1 cellular context compared by ENCODE assay signal in genomic region chr2:176001903-176002683, GRCh38.
TF ChIP-seq lines count a peak whose summit lies in the region.

LNPK (minus strand) TSS chr2:176002267; CDS start chr2:175995584, 6,683 bp downstream.

TF ChIP-seq in K562, 482 proteins besides CTCF, POLR2A, EP300 and RAD21 (continued from another document and continues in another):
- TF ChIP-seq FOS (IDR thresholded peaks at IDR 0.05; ENCODE audit: extremely low read depth, insufficient read length), result no peak
- 0 out of 2 replicates have a peak, but pooled peaks have one; percentile 21 for TF ChIP-seq MECOM (CRISPR knock-in tag; IDR thresholded peaks at IDR 0.05)
- TF ChIP-seq THAP7 (CRISPR knock-in tag; IDR thresholded peaks at IDR 0.05), result no peak; the same call in 1 of the 2 replicates
- no peak for TF ChIP-seq ZNF695 (CRISPR knock-in tag; IDR thresholded peaks at IDR 0.05)
- peak; percentile 98 for TF ChIP-seq USF1 (CRISPR knock-in tag; IDR thresholded peaks at IDR 0.05)
- TF ChIP-seq FOXP4 (CRISPR knock-in tag; IDR thresholded peaks at IDR 0.05; ENCODE audit: borderline replicate concordance), result no peak
- no peak for TF ChIP-seq WHSC1 (IDR thresholded peaks at IDR 0.05; ENCODE audit: low read length)
- TF ChIP-seq U2AF1 (optimal IDR thresholded peaks at IDR 0.05; ENCODE audit: low read depth, low read length), result peak; percentile 67
- no peak for TF ChIP-seq RFX7 (CRISPR knock-in tag; IDR thresholded peaks at IDR 0.05)
- no peak for TF ChIP-seq ZNF253 (CRISPR knock-in tag; conservative IDR thresholded peaks at IDR 0.05)
- peak; percentile 77 for TF ChIP-seq ZNF143 (CRISPR knock-in tag; IDR thresholded peaks at IDR 0.05)
- peak; percentile 97 for TF ChIP-seq ZFX (CRISPR knock-in tag; IDR thresholded peaks at IDR 0.05)
- 0 out of 2 replicates have a peak, but pooled peaks have one; percentile 4 for TF ChIP-seq ZNF449 (CRISPR knock-in tag; IDR thresholded peaks at IDR 0.05)
- TF ChIP-seq CREB3L1 (IDR thresholded peaks at IDR 0.05; ENCODE audit: borderline replicate concordance, low read depth), result peak; percentile 51; the same call in 1 of the 2 replicates
- peak; percentile 52; the same call in 1 of the 2 replicates for TF ChIP-seq NCOR1 (IDR thresholded peaks at IDR 0.05)
- TF ChIP-seq SETDB1 (IDR thresholded peaks at IDR 0.05; ENCODE audit: low read length), result no peak
- peak; percentile 25; the same call in 1 of the 2 replicates for TF ChIP-seq ZKSCAN1 (IDR thresholded peaks at IDR 0.05; ENCODE audit: low read depth, low read length)
- TF ChIP-seq ZNF384 (IDR thresholded peaks at IDR 0.05; ENCODE audit: low read depth, low read length), result no peak
- no peak for TF ChIP-seq ZNF407 (IDR thresholded peaks at IDR 0.05; ENCODE audit: low read depth)
- TF ChIP-seq PRPF4 (IDR thresholded peaks at IDR 0.05; ENCODE audit: insufficient read depth, low read depth, low read length, poor library complexity, severe bottlenecking), result no peak
- peak; percentile 63 for TF ChIP-seq E2F3 (CRISPR knock-in tag; IDR thresholded peaks at IDR 0.05)
- peak; percentile 3 for TF ChIP-seq MEIS2 (IDR thresholded peaks at IDR 0.05; ENCODE audit: partially characterized antibody)
- TF ChIP-seq LARP7 (IDR thresholded peaks at IDR 0.05), result 0 out of 2 replicates have a peak, but pooled peaks have one; percentile 13
- no peak for TF ChIP-seq TFAM (CRISPR knock-in tag; conservative IDR thresholded peaks at IDR 0.05)
- TF ChIP-seq U2AF2 (optimal IDR thresholded peaks at IDR 0.05; ENCODE audit: low read depth, low read length), result no peak
- TF ChIP-seq NFIX (CRISPR knock-in tag; IDR thresholded peaks at IDR 0.05; ENCODE audit: low read depth), result no peak
- no peak for TF ChIP-seq NR1H2 (CRISPR knock-in tag; IDR thresholded peaks at IDR 0.05)
- TF ChIP-seq PCBP2 (IDR thresholded peaks at IDR 0.05; ENCODE audit: low read depth, low read length, poor library complexity, severe bottlenecking), result no peak
- no peak for TF ChIP-seq MCM7 (IDR thresholded peaks at IDR 0.05)
- TF ChIP-seq HNRNPLL (IDR thresholded peaks at IDR 0.05; ENCODE audit: low read depth, low read length, poor library complexity, severe bottlenecking), result peak; percentile 70
- TF ChIP-seq RFX1 (IDR thresholded peaks at IDR 0.05), result no peak
- TF ChIP-seq SRSF9 (IDR thresholded peaks at IDR 0.05; ENCODE audit: borderline replicate concordance, low read depth, low read length), result no peak
- no peak for TF ChIP-seq ZNF77 (CRISPR knock-in tag; IDR thresholded peaks at IDR 0.05)
- TF ChIP-seq ZNF586 (CRISPR knock-in tag; conservative IDR thresholded peaks at IDR 0.05), result no peak
- no peak for TF ChIP-seq CBX8 (IDR thresholded peaks at IDR 0.05; ENCODE audit: borderline replicate concordance, extremely low read depth, low read depth, low read length, poor library complexity, severe bottlenecking)
- no peak for TF ChIP-seq EZH2 (IDR thresholded peaks at IDR 0.05; ENCODE audit: borderline replicate concordance, low read depth, low read length)
- TF ChIP-seq ZNF175 (CRISPR knock-in tag; IDR thresholded peaks at IDR 0.05; ENCODE audit: low read depth), result peak; percentile 41; the same call in 1 of the 2 replicates
- TF ChIP-seq ZSCAN29 (IDR thresholded peaks at IDR 0.05), result no peak
- TF ChIP-seq SMARCC2 (IDR thresholded peaks at IDR 0.05; ENCODE audit: low read depth), result no peak
- TF ChIP-seq ARID3B (CRISPR knock-in tag; IDR thresholded peaks at IDR 0.05; ENCODE audit: borderline replicate concordance), result no peak
- peak; percentile 62; the same call in 1 of the 2 replicates for TF ChIP-seq ZBTB17 (CRISPR knock-in tag; IDR thresholded peaks at IDR 0.05)
- TF ChIP-seq ZNF584 (CRISPR knock-in tag; IDR thresholded peaks at IDR 0.05; ENCODE audit: low read depth), result peak; percentile 81; the same call in 1 of the 2 replicates
- TF ChIP-seq TRIM25 (IDR thresholded peaks at IDR 0.05; ENCODE audit: borderline replicate concordance), result no peak
- no peak for TF ChIP-seq ZNF57 (CRISPR knock-in tag; IDR thresholded peaks at IDR 0.05)
- TF ChIP-seq PTRF (tag; IDR thresholded peaks at IDR 0.05), result no peak
